In the genomic region with DNA sequence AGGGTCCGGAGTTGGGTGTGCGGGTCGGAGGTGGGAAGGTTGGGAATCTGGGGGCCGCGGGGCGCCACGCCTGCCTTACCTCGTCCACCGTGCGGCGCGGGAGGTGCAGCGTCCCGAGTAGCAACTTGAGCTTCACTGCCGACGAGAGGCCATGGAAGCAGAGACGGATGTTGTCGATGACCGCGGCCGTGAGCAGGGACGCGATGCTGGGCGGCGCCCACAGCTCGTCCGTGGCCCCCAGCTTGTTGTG, we compare ENCODE assay signal across 1 cellular context.
TF ChIP-seq lines count a peak whose summit lies in the region.

No MANE protein-coding gene starts in this region.

TF ChIP-seq in K562, 482 proteins besides CTCF, POLR2A, EP300 and RAD21 (continued from another document and continues in another):
- TF ChIP-seq, protein P1, sequence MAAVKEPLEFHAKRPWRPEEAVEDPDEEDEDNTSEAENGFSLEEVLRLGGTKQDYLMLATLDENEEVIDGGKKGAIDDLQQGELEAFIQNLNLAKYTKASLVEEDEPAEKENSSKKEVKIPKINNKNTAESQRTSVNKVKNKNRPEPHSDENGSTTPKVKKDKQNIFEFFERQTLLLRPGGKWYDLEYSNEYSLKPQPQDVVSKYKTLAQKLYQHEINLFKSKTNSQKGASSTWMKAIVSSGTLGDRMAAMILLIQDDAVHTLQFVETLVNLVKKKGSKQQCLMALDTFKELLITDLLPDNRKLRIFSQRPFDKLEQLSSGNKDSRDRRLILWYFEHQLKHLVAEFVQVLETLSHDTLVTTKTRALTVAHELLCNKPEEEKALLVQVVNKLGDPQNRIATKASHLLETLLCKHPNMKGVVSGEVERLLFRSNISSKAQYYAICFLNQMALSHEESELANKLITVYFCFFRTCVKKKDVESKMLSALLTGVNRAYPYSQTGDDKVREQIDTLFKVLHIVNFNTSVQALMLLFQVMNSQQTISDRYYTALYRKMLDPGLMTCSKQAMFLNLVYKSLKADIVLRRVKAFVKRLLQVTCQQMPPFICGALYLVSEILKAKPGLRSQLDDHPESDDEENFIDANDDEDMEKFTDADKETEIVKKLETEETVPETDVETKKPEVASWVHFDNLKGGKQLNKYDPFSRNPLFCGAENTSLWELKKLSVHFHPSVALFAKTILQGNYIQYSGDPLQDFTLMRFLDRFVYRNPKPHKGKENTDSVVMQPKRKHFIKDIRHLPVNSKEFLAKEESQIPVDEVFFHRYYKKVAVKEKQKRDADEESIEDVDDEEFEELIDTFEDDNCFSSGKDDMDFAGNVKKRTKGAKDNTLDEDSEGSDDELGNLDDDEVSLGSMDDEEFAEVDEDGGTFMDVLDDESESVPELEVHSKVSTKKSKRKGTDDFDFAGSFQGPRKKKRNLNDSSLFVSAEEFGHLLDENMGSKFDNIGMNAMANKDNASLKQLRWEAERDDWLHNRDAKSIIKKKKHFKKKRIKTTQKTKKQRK (IDR thresholded peaks at IDR 0.05; ENCODE audit: borderline replicate concordance, low read depth, low read length): no peak
- TF ChIP-seq FOS (IDR thresholded peaks at IDR 0.05; ENCODE audit: extremely low read depth, insufficient read length): no peak
- TF ChIP-seq ZC3H11A (IDR thresholded peaks at IDR 0.05; ENCODE audit: low read depth, low read length): no peak
- no peak for TF ChIP-seq ATF4 (CRISPR knock-in tag; IDR thresholded peaks at IDR 0.05)
- TF ChIP-seq BDP1 (IDR thresholded peaks at IDR 0.05; ENCODE audit: insufficient read depth, insufficient read length): no peak
- TF ChIP-seq HNRNPH1 (optimal IDR thresholded peaks at IDR 0.05; ENCODE audit: low read depth, low read length): no peak
- TF ChIP-seq FOSL1 (tag; conservative IDR thresholded peaks at IDR 0.05): no peak
- TF ChIP-seq RAD51 (IDR thresholded peaks at IDR 0.05; ENCODE audit: borderline replicate concordance, low read depth): no peak
- no peak for TF ChIP-seq NFE2 (IDR thresholded peaks at IDR 0.05; ENCODE audit: low read depth)
- no peak for TF ChIP-seq MEF2D (tag; conservative IDR thresholded peaks at IDR 0.05; ENCODE audit: low read depth)
- no peak for TF ChIP-seq ZBTB33 (CRISPR knock-in tag; IDR thresholded peaks at IDR 0.05)
- no peak for TF ChIP-seq HNRNPL (IDR thresholded peaks at IDR 0.05; ENCODE audit: low read depth, low read length)
- TF ChIP-seq, protein P2, sequence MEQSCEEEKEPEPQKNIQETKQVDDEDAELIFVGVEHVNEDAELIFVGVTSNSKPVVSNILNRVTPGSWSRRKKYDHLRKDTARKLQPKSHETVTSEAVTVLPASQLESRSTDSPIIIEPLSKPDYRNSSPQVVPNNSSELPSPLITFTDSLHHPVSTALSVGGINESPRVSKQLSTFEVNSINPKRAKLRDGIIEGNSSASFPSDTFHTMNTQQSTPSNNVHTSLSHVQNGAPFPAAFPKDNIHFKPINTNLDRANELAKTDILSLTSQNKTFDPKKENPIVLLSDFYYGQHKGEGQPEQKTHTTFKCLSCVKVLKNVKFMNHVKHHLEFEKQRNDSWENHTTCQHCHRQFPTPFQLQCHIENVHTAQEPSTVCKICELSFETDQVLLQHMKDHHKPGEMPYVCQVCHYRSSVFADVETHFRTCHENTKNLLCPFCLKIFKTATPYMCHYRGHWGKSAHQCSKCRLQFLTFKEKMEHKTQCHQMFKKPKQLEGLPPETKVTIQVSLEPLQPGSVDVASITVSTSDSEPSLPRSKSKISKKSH (CRISPR knock-in tag; IDR thresholded peaks at IDR 0.05): no peak
- no peak for TF ChIP-seq RBM15 (IDR thresholded peaks at IDR 0.05; ENCODE audit: insufficient read depth, low read length)
- no peak for TF ChIP-seq ZNF263 (CRISPR knock-in tag; IDR thresholded peaks at IDR 0.05; ENCODE audit: borderline replicate concordance)
- no peak for TF ChIP-seq ZNF668 (CRISPR knock-in tag; IDR thresholded peaks at IDR 0.05)
- TF ChIP-seq, protein P3, sequence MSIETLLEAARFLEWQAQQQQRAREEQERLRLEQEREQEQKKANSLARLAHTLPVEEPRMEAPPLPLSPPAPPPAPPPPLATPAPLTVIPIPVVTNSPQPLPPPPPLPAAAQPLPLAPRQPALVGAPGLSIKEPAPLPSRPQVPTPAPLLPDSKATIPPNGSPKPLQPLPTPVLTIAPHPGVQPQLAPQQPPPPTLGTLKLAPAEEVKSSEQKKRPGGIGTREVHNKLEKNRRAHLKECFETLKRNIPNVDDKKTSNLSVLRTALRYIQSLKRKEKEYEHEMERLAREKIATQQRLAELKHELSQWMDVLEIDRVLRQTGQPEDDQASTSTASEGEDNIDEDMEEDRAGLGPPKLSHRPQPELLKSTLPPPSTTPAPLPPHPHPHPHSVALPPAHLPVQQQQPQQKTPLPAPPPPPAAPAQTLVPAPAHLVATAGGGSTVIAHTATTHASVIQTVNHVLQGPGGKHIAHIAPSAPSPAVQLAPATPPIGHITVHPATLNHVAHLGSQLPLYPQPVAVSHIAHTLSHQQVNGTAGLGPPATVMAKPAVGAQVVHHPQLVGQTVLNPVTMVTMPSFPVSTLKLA (conservative IDR thresholded peaks at IDR 0.05): no peak
- TF ChIP-seq, protein P4, sequence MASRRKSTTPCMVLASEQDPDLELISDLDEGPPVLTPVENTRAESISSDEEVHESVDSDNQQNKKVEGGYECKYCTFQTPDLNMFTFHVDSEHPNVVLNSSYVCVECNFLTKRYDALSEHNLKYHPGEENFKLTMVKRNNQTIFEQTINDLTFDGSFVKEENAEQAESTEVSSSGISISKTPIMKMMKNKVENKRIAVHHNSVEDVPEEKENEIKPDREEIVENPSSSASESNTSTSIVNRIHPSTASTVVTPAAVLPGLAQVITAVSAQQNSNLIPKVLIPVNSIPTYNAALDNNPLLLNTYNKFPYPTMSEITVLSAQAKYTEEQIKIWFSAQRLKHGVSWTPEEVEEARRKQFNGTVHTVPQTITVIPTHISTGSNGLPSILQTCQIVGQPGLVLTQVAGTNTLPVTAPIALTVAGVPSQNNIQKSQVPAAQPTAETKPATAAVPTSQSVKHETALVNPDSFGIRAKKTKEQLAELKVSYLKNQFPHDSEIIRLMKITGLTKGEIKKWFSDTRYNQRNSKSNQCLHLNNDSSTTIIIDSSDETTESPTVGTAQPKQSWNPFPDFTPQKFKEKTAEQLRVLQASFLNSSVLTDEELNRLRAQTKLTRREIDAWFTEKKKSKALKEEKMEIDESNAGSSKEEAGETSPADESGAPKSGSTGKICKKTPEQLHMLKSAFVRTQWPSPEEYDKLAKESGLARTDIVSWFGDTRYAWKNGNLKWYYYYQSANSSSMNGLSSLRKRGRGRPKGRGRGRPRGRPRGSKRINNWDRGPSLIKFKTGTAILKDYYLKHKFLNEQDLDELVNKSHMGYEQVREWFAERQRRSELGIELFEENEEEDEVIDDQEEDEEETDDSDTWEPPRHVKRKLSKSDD (conservative IDR thresholded peaks at IDR 0.05; ENCODE audit: low read length): no peak
- TF ChIP-seq, protein P5, sequence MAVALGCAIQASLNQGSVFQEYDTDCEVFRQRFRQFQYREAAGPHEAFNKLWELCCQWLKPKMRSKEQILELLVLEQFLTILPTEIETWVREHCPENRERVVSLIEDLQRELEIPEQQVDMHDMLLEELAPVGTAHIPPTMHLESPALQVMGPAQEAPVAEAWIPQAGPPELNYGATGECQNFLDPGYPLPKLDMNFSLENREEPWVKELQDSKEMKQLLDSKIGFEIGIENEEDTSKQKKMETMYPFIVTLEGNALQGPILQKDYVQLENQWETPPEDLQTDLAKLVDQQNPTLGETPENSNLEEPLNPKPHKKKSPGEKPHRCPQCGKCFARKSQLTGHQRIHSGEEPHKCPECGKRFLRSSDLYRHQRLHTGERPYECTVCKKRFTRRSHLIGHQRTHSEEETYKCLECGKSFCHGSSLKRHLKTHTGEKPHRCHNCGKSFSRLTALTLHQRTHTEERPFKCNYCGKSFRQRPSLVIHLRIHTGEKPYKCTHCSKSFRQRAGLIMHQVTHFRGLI (CRISPR knock-in tag; IDR thresholded peaks at IDR 0.05): no peak
- TF ChIP-seq ZNF507 (tag; conservative IDR thresholded peaks at IDR 0.05): no peak
- no peak for TF ChIP-seq ZNF75A (CRISPR knock-in tag; IDR thresholded peaks at IDR 0.05)
- no peak for TF ChIP-seq ZNF436 (CRISPR knock-in tag; IDR thresholded peaks at IDR 0.05)
- no peak for TF ChIP-seq ID3 (CRISPR knock-in tag; IDR thresholded peaks at IDR 0.05)
- no peak for TF ChIP-seq ID3 (tag; IDR thresholded peaks at IDR 0.05)
- no peak for TF ChIP-seq RHOXF2B (CRISPR knock-in tag; conservative IDR thresholded peaks at IDR 0.05)
- no peak for TF ChIP-seq ZNF696 (CRISPR knock-in tag; conservative IDR thresholded peaks at IDR 0.05)
- no peak for TF ChIP-seq ZNF778 (CRISPR knock-in tag; IDR thresholded peaks at IDR 0.05)
- no peak for TF ChIP-seq HNRNPUL1 (IDR thresholded peaks at IDR 0.05; ENCODE audit: low read length)
- no peak for TF ChIP-seq ETV5 (CRISPR knock-in tag; IDR thresholded peaks at IDR 0.05; ENCODE audit: low read depth)
- TF ChIP-seq ETS1 (conservative IDR thresholded peaks at IDR 0.05; ENCODE audit: control insufficient read depth, low read depth, low read length): no peak
- no peak for TF ChIP-seq ZNF445 (CRISPR knock-in tag; IDR thresholded peaks at IDR 0.05; ENCODE audit: low read depth)
- peak; percentile 82 for TF ChIP-seq CHD1 (IDR thresholded peaks at IDR 0.05; ENCODE audit: low read length)
- no peak for TF ChIP-seq HMBOX1 (IDR thresholded peaks at IDR 0.05)
- TF ChIP-seq, protein P6, sequence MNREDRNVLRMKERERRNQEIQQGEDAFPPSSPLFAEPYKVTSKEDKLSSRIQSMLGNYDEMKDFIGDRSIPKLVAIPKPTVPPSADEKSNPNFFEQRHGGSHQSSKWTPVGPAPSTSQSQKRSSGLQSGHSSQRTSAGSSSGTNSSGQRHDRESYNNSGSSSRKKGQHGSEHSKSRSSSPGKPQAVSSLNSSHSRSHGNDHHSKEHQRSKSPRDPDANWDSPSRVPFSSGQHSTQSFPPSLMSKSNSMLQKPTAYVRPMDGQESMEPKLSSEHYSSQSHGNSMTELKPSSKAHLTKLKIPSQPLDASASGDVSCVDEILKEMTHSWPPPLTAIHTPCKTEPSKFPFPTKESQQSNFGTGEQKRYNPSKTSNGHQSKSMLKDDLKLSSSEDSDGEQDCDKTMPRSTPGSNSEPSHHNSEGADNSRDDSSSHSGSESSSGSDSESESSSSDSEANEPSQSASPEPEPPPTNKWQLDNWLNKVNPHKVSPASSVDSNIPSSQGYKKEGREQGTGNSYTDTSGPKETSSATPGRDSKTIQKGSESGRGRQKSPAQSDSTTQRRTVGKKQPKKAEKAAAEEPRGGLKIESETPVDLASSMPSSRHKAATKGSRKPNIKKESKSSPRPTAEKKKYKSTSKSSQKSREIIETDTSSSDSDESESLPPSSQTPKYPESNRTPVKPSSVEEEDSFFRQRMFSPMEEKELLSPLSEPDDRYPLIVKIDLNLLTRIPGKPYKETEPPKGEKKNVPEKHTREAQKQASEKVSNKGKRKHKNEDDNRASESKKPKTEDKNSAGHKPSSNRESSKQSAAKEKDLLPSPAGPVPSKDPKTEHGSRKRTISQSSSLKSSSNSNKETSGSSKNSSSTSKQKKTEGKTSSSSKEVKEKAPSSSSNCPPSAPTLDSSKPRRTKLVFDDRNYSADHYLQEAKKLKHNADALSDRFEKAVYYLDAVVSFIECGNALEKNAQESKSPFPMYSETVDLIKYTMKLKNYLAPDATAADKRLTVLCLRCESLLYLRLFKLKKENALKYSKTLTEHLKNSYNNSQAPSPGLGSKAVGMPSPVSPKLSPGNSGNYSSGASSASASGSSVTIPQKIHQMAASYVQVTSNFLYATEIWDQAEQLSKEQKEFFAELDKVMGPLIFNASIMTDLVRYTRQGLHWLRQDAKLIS (CRISPR knock-in tag; IDR thresholded peaks at IDR 0.05): no peak
- no peak for TF ChIP-seq HDAC2 (IDR thresholded peaks at IDR 0.05)
- TF ChIP-seq ZNF253 (CRISPR knock-in tag; conservative IDR thresholded peaks at IDR 0.05): no peak
- TF ChIP-seq PHF20 (IDR thresholded peaks at IDR 0.05; ENCODE audit: partially characterized antibody): peak; percentile 57
- no peak for TF ChIP-seq CBFA2T3 (IDR thresholded peaks at IDR 0.05)
- TF ChIP-seq BHLHE40 (IDR thresholded peaks at IDR 0.05; ENCODE audit: low read length): no peak
- TF ChIP-seq CXXC5 (CRISPR knock-in tag; IDR thresholded peaks at IDR 0.05): no peak
